24 cellular contexts compared by ENCODE assay signal in the genomic region with DNA sequence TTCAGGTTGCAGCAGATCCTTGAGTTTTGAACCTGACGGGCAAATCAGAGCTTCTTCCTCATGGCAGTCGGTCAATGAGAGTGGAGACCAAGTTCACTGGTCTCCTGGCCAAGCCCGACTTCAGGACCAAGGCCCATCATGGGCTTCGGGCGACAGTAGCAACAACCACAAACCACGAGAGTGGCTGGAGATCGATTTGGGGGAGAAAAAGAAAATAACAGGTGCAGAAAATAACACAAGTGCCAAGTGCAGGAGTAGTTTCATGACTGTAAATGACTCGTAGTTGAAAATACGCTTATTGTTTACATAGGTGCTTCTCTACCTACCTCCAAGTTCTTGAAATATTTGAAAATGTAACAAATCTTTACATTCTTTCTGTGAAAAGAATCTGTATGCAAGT.
"Had no signal": no experiment of that assay in that cellular context is flagged by ENCODE, and none has a peak within 500 bp of the region (broad histone marks: within the 10 kb centered on the region; RNA-seq: fewer than 3 reads in every experiment).

No MANE protein-coding gene starts in this region.

- H3K27me3 ChIP-seq: dorsolateral prefrontal cortex, gastrocnemius medialis, heart left ventricle, hepatocyte, pancreas, right lobe of liver, stomach, thyroid gland had no signal

- H3K9me3 ChIP-seq: gastrocnemius medialis, heart left ventricle, neutrophil, pancreas, right lobe of liver, stomach, thyroid gland had no signal

- H3K4me1 ChIP-seq: pancreas, stomach, thyroid gland had no signal

- H3K4me2 ChIP-seq: hepatocyte, smooth muscle cell had no signal

- H3K36me3 ChIP-seq: neutrophil had no signal

- H3K4me3 ChIP-seq: dorsolateral prefrontal cortex, gastrocnemius medialis, heart left ventricle, hepatocyte, lung, pancreas, right lobe of liver, smooth muscle cell, stomach, thyroid gland had no signal

- H3K27ac ChIP-seq: dorsolateral prefrontal cortex, epithelial cell of prostate, gastrocnemius medialis, heart left ventricle, hepatocyte, neutrophil, pancreas, right lobe of liver, stomach, thyroid gland had no signal

- H2AFZ ChIP-seq: hepatocyte had no signal

- H3K79me2 ChIP-seq: hepatocyte had no signal

- ATAC-seq: esophagus mucosa; gastrocnemius medialis; heart left ventricle; left lobe of liver; natural killer cell treated with Interleukin-12 subunit alpha and Interleukin-12 subunit beta and Interleukin-15 and Interleukin-18, amount 100 ng/mL, for 72 hours; pancreas; right lobe of liver; stimulated activated effector memory CD8-positive, alpha-beta T cell treated with anti-CD3 and anti-CD28 coated beads, Interleukin-12 subunit alpha, Interleukin-12 subunit beta, amount 100 ng/mL, for 72 hours had no signal

- DNase-seq: dorsolateral prefrontal cortex; effector CD4-positive, alpha-beta T cell; foreskin fibroblast; gastrocnemius medialis; heart left ventricle; kidney; naive B cell; pancreas; right lobe of liver; stimulated activated CD4-positive, alpha-beta T cell treated with anti-CD3 and anti-CD28 coated beads, Interleukin-12 subunit alpha, Interleukin-12 subunit beta, amount 100 ng/mL, for 4 hours; stimulated activated CD4-positive, alpha-beta T cell treated with anti-CD3 and anti-CD28 coated beads, Interleukin-1b, Interleukin-23, amount 100 ng/mL, for 48 hours; stimulated activated CD4-positive, alpha-beta T cell treated with anti-CD3 and anti-CD28 coated beads, Interleukin-4, amount 100 ng/mL, for 1 hour; stimulated activated naive CD4-positive, alpha-beta T cell treated with Interleukin-2 at 50 U/mL for 16 hours; stomach; thyroid gland had no signal
